Comparison of ENCODE assay signal across 23 cellular contexts in the genomic region with DNA sequence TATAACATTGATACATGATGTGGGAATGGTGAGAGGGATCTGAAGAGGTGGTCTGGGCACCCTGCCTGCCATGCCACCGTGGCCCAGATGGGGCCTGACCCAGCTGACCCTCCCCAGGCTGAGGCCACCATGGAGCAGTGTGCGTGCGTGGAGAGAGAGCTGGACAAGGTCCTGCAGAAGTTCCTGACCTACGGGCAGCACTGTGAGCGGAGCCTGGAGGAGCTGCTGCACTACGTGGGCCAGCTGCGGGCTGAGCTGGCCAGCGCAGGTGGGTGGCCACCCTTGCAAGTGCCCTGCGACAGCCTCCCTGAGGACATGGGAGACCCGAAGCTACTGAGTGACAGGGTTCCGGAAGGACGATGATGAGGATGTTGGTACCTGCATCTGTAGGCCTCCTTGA. TPM values are rescaled to one million over a fixed set of nuclear protein-coding genes. Genes with fewer than 3 reads are reported as not detected.
"Had no signal": no experiment of that assay in that cellular context is flagged by ENCODE, and none has a peak within 500 bp of the region (broad histone marks: within the 10 kb centered on the region; RNA-seq: fewer than 3 reads in every experiment).

No MANE protein-coding gene starts in this region.

- H3K27me3 ChIP-seq: hepatocyte, neutrophil had no signal

- H3K27ac Mint-ChIP-seq: endodermal cell, nephron progenitor cell had no signal

- H3K4me2 ChIP-seq: hepatocyte had no signal

- H3K4me1 Mint-ChIP-seq: endodermal cell had no signal

- H3K9me3 ChIP-seq: neutrophil had no signal

- H3K9me3 Mint-ChIP-seq: endodermal cell; naive thymus-derived CD4-positive, alpha-beta T cell; nephron progenitor cell had no signal

- H3K27ac ChIP-seq: hepatocyte, neutrophil had no signal

- H3K27me3 Mint-ChIP-seq: naive thymus-derived CD4-positive, alpha-beta T cell had no signal

- H3K4me3 ChIP-seq: hepatocyte had no signal

- ATAC-seq: naive thymus-derived CD4-positive, alpha-beta T cell had no signal

- H3K4me3 Mint-ChIP-seq: endodermal cell, nephron progenitor cell had no signal

- DNase-seq: dermis blood vessel endothelial cell; effector CD4-positive, alpha-beta T cell; endodermal cell; erythroblast; foreskin melanocyte; head of caudate nucleus; kidney glomerular epithelial cell; mammary epithelial cell; naive thymus-derived CD4-positive, alpha-beta T cell; nephron progenitor cell; right cardiac atrium; small intestine; stimulated activated CD4-positive, alpha-beta T cell treated with anti-CD3 and anti-CD28 coated beads, Interleukin-12 subunit alpha, Interleukin-12 subunit beta, amount 100 ng/mL, for 4 hours; stimulated activated naive CD4-positive, alpha-beta T cell; trophoblast cell had no signal

- H2AFZ ChIP-seq: hepatocyte had no signal

RNA-seq across cellular contexts. Expression of a gene that starts 49.2 kb away (rescaled TPM):
- total RNA-seq: dermis blood vessel endothelial cell; endodermal cell; endothelial cell of umbilical vein; hepatocyte; liver; mammary epithelial cell; mesenteric fat pad; mononuclear cell; naive thymus-derived CD4-positive, alpha-beta T cell; osteocyte; right cardiac atrium had no signal
- polyA plus RNA-seq: endothelial cell of umbilical vein; hepatocyte; liver; mammary epithelial cell; naive thymus-derived CD4-positive, alpha-beta T cell; right cardiac atrium; small intestine; urinary bladder had no signal
